9 cellular contexts compared by ENCODE assay signal in the genomic region with DNA sequence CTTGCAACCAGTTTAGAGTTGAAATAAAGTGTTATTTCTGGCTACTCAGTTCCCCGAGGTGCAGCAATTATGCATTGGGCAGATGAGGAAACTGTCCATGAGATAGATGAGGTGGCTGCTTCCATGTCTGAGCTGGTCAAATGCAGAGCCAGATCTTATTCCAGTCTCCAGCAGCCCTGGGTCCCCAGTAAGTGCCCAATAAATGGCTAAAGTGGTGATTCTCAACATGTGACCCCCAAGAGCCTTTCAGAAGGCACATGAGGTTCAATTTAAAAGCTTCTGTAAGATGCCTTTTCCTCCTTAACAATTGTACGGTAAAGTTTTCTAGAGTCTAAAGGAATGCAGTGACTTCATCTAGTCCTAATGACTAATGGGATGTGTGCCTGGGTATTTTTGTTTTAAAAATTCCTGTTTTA. TPM values are rescaled to one million over a fixed set of nuclear protein-coding genes. Genes with fewer than 3 reads are reported as not detected.
DNase-seq lines count a peak whose midpoint lies in the region; ATAC-seq, FAIRE-seq and TF ChIP-seq lines count a peak whose summit lies in the region.
"Had no signal": no experiment of that assay in that cellular context is flagged by ENCODE, and none has a peak within 500 bp of the region (broad histone marks: within the 10 kb centered on the region; RNA-seq: fewer than 3 reads in every experiment).

No MANE protein-coding gene starts in this region.

- H3K9me3 ChIP-seq in endothelial cell of umbilical vein (replicated peaks; ENCODE audit: control insufficient read depth, insufficient read depth, low read length) (no peaks in the 10 kb centered on the region), spleen (no peaks in the 10 kb centered on the region)

- BruUV-seq in endothelial cell of umbilical vein (replicated peaks; lab: Mats Ljungman, UMichigan) = TSS peak; percentile 11

- no peak for TF ChIP-seq CTCF in endothelial cell of umbilical vein (IDR thresholded peaks at IDR 0.05; ENCODE audit: extremely low read depth in 1 of 2, insufficient read depth in 1 of 2, low read depth in 1 of 2, low read length in 2 of 2)
- TF ChIP-seq CTCF in spleen (IDR thresholded peaks at IDR 0.05 in 8 of 11, conservative IDR thresholded peaks at IDR 0.05 in 3 of 11) = peak in 7 of 11 experiments; percentile 3 to 68 (median 46)

- H4K20me1 ChIP-seq in endothelial cell of umbilical vein (replicated peaks; ENCODE audit: control insufficient read depth, extremely low read depth, insufficient read depth, low read length) = no peaks in the 10 kb centered on the region

- TF ChIP-seq POLR2A in endothelial cell of umbilical vein (IDR thresholded peaks at IDR 0.05; ENCODE audit: low read depth, low read length) (no peak), spleen (IDR thresholded peaks at IDR 0.05) (no peak)

- FAIRE-seq in endothelial cell of umbilical vein (lab: Jason Lieb, UNC) = peak; percentile 18

- H3K9ac ChIP-seq in endothelial cell of umbilical vein (replicated peaks; ENCODE audit: extremely low read depth, insufficient read depth, low read length) = peak overlapping the region; percentile 62
- H3K9ac ChIP-seq: KMS-11 had no signal

- POLR2A ChIA-PET in endothelial cell of umbilical vein (lab: Charles Lee) = interaction anchor here (0.5 to 3.6 kb wide), 8 partner anchors 41 to 420 kb away, joined by 3 to 16 read pairs (median 6); partner anchors contain the start of gene SPARC

- 45 to 76% (median 68%) methylated on average over 2 of the region's 2 CpGs for WGBS in spleen, 5 donors

- intact Hi-C loops in endothelial cell of umbilical vein (cut with micrococcal nuclease) (loop anchor here (1.0 to 5.0 kb wide), 8 partner anchors 22 to 424 kb away; partner anchors contain the start of gene SPARC), spleen (cut with DNase I; ENCODE audit: low total_unique reads) (loop anchor here (5.0 to 10.0 kb wide), 2 partner anchors 84 to 296 kb away; partner anchors contain the start of gene SLC36A1)

- H3K9me1 ChIP-seq in endothelial cell of umbilical vein (replicated peaks; ENCODE audit: control insufficient read depth, extremely low read depth, insufficient read depth, low read length) = no peaks in the 10 kb centered on the region

- peak overlapping the region; percentile 88 for H3K27ac ChIP-seq in endothelial cell of umbilical vein (ENCODE audit: insufficient read depth, low read depth, low read length)
- peak overlapping the region in 6 of 8 donors; percentile 16 to 52 (median 48) for H3K27ac ChIP-seq in spleen
- H3K27ac ChIP-seq: KMS-11 had no signal

- dilution Hi-C loops in endothelial cell of umbilical vein (cut with MboI; ENCODE audit: extremely low pct_ligation_motif_present, low sequenced_read_pairs) = no loop called here

- H2AFZ ChIP-seq in endothelial cell of umbilical vein (ENCODE audit: low read depth, low read length) = peak overlapping the region; percentile 19

- ATAC-seq in GM19395 (IDR thresholded peaks at IDR 0.05; ENCODE audit: unreplicated experiment) (peak; percentile 26), HG03571 (IDR thresholded peaks at IDR 0.05; ENCODE audit: unreplicated experiment) (peak; percentile 22), GM21786 (IDR thresholded peaks at IDR 0.05; ENCODE audit: unreplicated experiment) (no peak)

- H3K36me3 ChIP-seq in endothelial cell of umbilical vein (ENCODE audit: control insufficient read depth in 2 of 2, extremely low read depth in 1 of 2, insufficient read depth in 2 of 2, low read length in 2 of 2) (no peaks in the 10 kb centered on the region), spleen (peaks cover 0 to 81% (median 20%) of the 10 kb centered on the region in 6 donors)

- H3K4me1 ChIP-seq in endothelial cell of umbilical vein (ENCODE audit: control insufficient read depth, extremely low read depth, insufficient read depth, low read length) = peaks cover 43% of the 10 kb centered on the region
- peaks cover 17 to 71% (median 43%) of the 10 kb centered on the region in 6 donors for H3K4me1 ChIP-seq in spleen

- H3K4me3 ChIP-seq in endothelial cell of umbilical vein (replicated peaks in 1 of 3; ENCODE audit: insufficient read depth in 1 of 3, low read depth in 1 of 3, low read length in 3 of 3) = no peak overlapping the region
- peak overlapping the region in 1 of 8 donors; percentile 5 for H3K4me3 ChIP-seq in spleen

- H3K27me3 ChIP-seq in endothelial cell of umbilical vein (ENCODE audit: control insufficient read depth in 2 of 2, insufficient read depth in 2 of 2, low read length in 2 of 2) (no peaks in the 10 kb centered on the region), spleen (replicated peaks in 1 of 7) (no peaks in the 10 kb centered on the region)

- CTCF ChIA-PET in endothelial cell of umbilical vein (lab: Charles Lee) = interaction anchor here (0.5 to 10.7 kb wide), 36 partner anchors 10 to 576 kb away, joined by 3 to 323 read pairs (median 6); partner anchors contain the start of genes ATOX1, G3BP1, GM2A and SLC36A1

- DNase-seq in endothelial cell of umbilical vein (ENCODE audit: low read depth, low spot score) = peak; percentile 53
- DNase-seq in spleen = no peak
- no peak for DNase-seq in T-helper 1 cell
- no peak for DNase-seq in NK-92 treated with Interleukin-12 subunit alpha and Interleukin-12 subunit beta, amount 100 ng/mL, for 24 hours (lab: John Stamatoyannopoulos, UW)
- DNase-seq in stimulated activated CD4-positive, alpha-beta T cell treated with anti-CD3 and anti-CD28 coated beads, Interleukin-15, amount 100 ng/mL, for 24 hours = no peak

- no peaks in the 10 kb centered on the region for H3K79me2 ChIP-seq in endothelial cell of umbilical vein (ENCODE audit: control insufficient read depth, insufficient read depth, low read length)

- peak overlapping the region; percentile 45 for H3K4me2 ChIP-seq in endothelial cell of umbilical vein (ENCODE audit: insufficient read depth, low read length)
- H3K4me2 ChIP-seq: KMS-11 had no signal

TF ChIP-seq in endothelial cell of umbilical vein, 7 proteins besides CTCF, POLR2A, EP300 and RAD21:
- TF ChIP-seq MYC (IDR thresholded peaks at IDR 0.05; ENCODE audit: low read depth, low read length) (no peak), EZH2 (IDR thresholded peaks at IDR 0.05; ENCODE audit: borderline replicate concordance, low read depth, low read length, severe bottlenecking) (no peak), FOS (IDR thresholded peaks at IDR 0.05; ENCODE audit: borderline replicate concordance, insufficient read depth, low read length) (peak; percentile 24), POLR2AphosphoS5 (IDR thresholded peaks at IDR 0.05; ENCODE audit: insufficient read depth, low read depth, low read length) (peak; percentile 2), JUN (IDR thresholded peaks at IDR 0.05; ENCODE audit: borderline replicate concordance, insufficient read depth, insufficient read length, low read depth) (no peak)

RNA-seq across cellular contexts. Expression of gene ATOX1, which starts 17.5 kb away (rescaled TPM):
- total RNA-seq in endothelial cell of umbilical vein (113 and 130 TPM in 2 replicates), spleen (100 to 1,000 TPM in 1 of 7 donors, 10 to 100 TPM in 6; 63.7 to 101 (median 92.9) TPM)
- polyA plus RNA-seq in endothelial cell of umbilical vein (292 and 392 TPM in 2 replicates), spleen (100 to 1,000 TPM; 146 to 263 (median 211) TPM)
- polyA plus RNA-seq in endothelial cell of umbilical vein (2011; cell fraction: cytosol; rRNA removed) = 386 TPM in 2 replicates
- 104 and 109 TPM in 2 replicates for polyA plus RNA-seq in endothelial cell of umbilical vein (2011; cell fraction: nucleus; rRNA removed)
- 201 and 206 TPM in 2 replicates for polyA plus RNA-seq in endothelial cell of umbilical vein (2012)
- 107 and 132 TPM in 2 replicates for polyA minus RNA-seq in endothelial cell of umbilical vein
- 29.2 TPM for polyA minus RNA-seq in endothelial cell of umbilical vein (2011; cell fraction: cytosol; rRNA and poly(A)+ RNA removed)
- 28.1 and 40.3 TPM in 2 replicates for polyA minus RNA-seq in endothelial cell of umbilical vein (2011; cell fraction: nucleus; rRNA and poly(A)+ RNA removed)

RNA-seq across cellular contexts. Expression of gene G3BP1, which starts 30.8 kb away (rescaled TPM):
- total RNA-seq in endothelial cell of umbilical vein = 255 and 262 TPM in 2 replicates
- polyA plus RNA-seq in endothelial cell of umbilical vein = 39.5 and 50.5 TPM in 2 replicates
- polyA plus RNA-seq in endothelial cell of umbilical vein (2011; cell fraction: cytosol; rRNA removed) = 40.3 and 46.7 TPM in 2 replicates
- polyA plus RNA-seq in endothelial cell of umbilical vein (2011; cell fraction: nucleus; rRNA removed) = 53.0 and 64.6 TPM in 2 replicates
- polyA plus RNA-seq in endothelial cell of umbilical vein (2012) = 135 and 201 TPM in 2 replicates
- polyA minus RNA-seq in endothelial cell of umbilical vein = 272 and 322 TPM in 2 replicates
- polyA minus RNA-seq in endothelial cell of umbilical vein (2011; cell fraction: cytosol; rRNA and poly(A)+ RNA removed) = 211 TPM
- 111 and 161 TPM in 2 replicates for polyA minus RNA-seq in endothelial cell of umbilical vein (2011; cell fraction: nucleus; rRNA and poly(A)+ RNA removed)
- 100 to 1,000 TPM; 145 to 167 (median 159) TPM for total RNA-seq in spleen
- 10 to 100 TPM; 16.1 to 37.1 (median 31.1) TPM for polyA plus RNA-seq in spleen

RNA-seq across cellular contexts. Expression of gene SPARC, which starts 54.3 kb away (rescaled TPM):
- total RNA-seq in endothelial cell of umbilical vein (3,114 and 3,174 TPM in 2 replicates), spleen (100 to 1,000 TPM; 320 to 963 (median 552) TPM)
- polyA plus RNA-seq in endothelial cell of umbilical vein (2,962 and 4,504 TPM in 2 replicates), spleen (100 to 1,000 TPM in 2 of 3 donors, 10 to 100 TPM in 1; 76.5 to 195 (median 135) TPM)
- polyA plus RNA-seq in endothelial cell of umbilical vein (2011; cell fraction: cytosol; rRNA removed) = 4,210 and 4,435 TPM in 2 replicates
- 2,027 and 2,207 TPM in 2 replicates for polyA plus RNA-seq in endothelial cell of umbilical vein (2011; cell fraction: nucleus; rRNA removed)
- 2,846 and 4,039 TPM in 2 replicates for polyA plus RNA-seq in endothelial cell of umbilical vein (2012)
- polyA minus RNA-seq in endothelial cell of umbilical vein = 3,279 and 4,325 TPM in 2 replicates
- not detected for polyA minus RNA-seq in endothelial cell of umbilical vein (2011; cell fraction: cytosol; rRNA and poly(A)+ RNA removed)
- 606 and 627 TPM in 2 replicates for polyA minus RNA-seq in endothelial cell of umbilical vein (2011; cell fraction: nucleus; rRNA and poly(A)+ RNA removed)

Comparison
In these comparisons a context has a peak if more than half of its experiments do, and no peak if none do; other contexts are left out.
1. CTCF ChIP-seq: peak in spleen (7 of 11); none in endothelial cell of umbilical vein (0 of 2).